In genomic region chr7:103379270-103379975, GRCh38 we compare ENCODE assay signal across 26 cellular contexts. TPM values are rescaled to one million over a fixed set of nuclear protein-coding genes. Genes with fewer than 3 reads are reported as not detected.
DNase-seq lines count a peak whose midpoint lies in the region; ATAC-seq and TF ChIP-seq lines count a peak whose summit lies in the region.
"Had no signal": no experiment of that assay in that cellular context is flagged by ENCODE, and none has a peak within 500 bp of the region (broad histone marks: within the 10 kb centered on the region; RNA-seq: fewer than 3 reads in every experiment).

No MANE protein-coding gene starts in this region.

- no peak overlapping the region for H3K14ac ChIP-seq in neuronal stem cell (ENCODE audit: low read length)

- no peak overlapping the region for H3K27ac ChIP-seq in HEK293 (ENCODE audit: extremely low read depth, low read depth, low read length)
- no peak overlapping the region for H3K27ac ChIP-seq in neuronal stem cell (replicated peaks; ENCODE audit: low read length)
- H3K27ac ChIP-seq: heart right ventricle, lower lobe of right lung, parathyroid adenoma, right atrium auricular region, spleen had no signal

- intact Hi-C loops in posterior cingulate gyrus (cut with DNase I): no loop called here

- CTCF ChIA-PET in HEK293 (lab: Yijun Ruan, JAX): no interaction called here

- H3K9me3 ChIP-seq in HEK293 (ENCODE audit: control insufficient read depth, insufficient read depth, low read depth, low read length): no peaks in the 10 kb centered on the region
- peaks cover 0 to 2% of the 10 kb centered on the region in 2 donors for H3K9me3 ChIP-seq in neuronal stem cell (replicated peaks in 1 of 2; ENCODE audit: control insufficient read depth in 2 of 2, insufficient read depth in 1 of 2, low read depth in 1 of 2, low read length in 2 of 2)
- H3K9me3 ChIP-seq: heart right ventricle, lower lobe of right lung, right atrium auricular region, spleen had no signal

- H3K27me3 ChIP-seq in neuronal stem cell (ENCODE audit: control insufficient read depth in 3 of 3, insufficient read depth in 3 of 3, low read depth in 1 of 3, low read length in 3 of 3): peaks cover 0 to 5% (median 0%) of the 10 kb centered on the region in 3 experiments
- H3K27me3 ChIP-seq: right atrium auricular region had no signal

- H2BK120ac ChIP-seq in neuronal stem cell (ENCODE audit: low read depth, low read length): no peak overlapping the region

- no peaks in the 10 kb centered on the region for H3K79me1 ChIP-seq in neuronal stem cell (ENCODE audit: low read depth, low read length)

- H3K18ac ChIP-seq in neuronal stem cell (ENCODE audit: low read length): no peak overlapping the region

- no peak overlapping the region for H3K9ac ChIP-seq in neuronal stem cell (ENCODE audit: low read depth, low read length, poor library complexity)
- H3K9ac ChIP-seq: parathyroid adenoma had no signal

- H3K4me3 ChIP-seq in HEK293 (ENCODE audit: low read depth, low read length): no peak overlapping the region
- H3K4me3 ChIP-seq in neuronal stem cell (ENCODE audit: low read length in 2 of 2): no peak overlapping the region
- H3K4me3 ChIP-seq: GM12878, heart right ventricle, lower lobe of right lung, right atrium auricular region, spleen had no signal

- no peak overlapping the region for H2BK12ac ChIP-seq in neuronal stem cell (ENCODE audit: low read length)

- TF ChIP-seq CTCF in HEK293 (tag by site-specific recombination; IDR thresholded peaks at IDR 0.05): no peak

- no peak overlapping the region for H2AK5ac ChIP-seq in neuronal stem cell (ENCODE audit: low read depth, low read length)

- peak; percentile 82 for DNase-seq in MV-4-11 (lab: John Stamatoyannopoulos, UW)
- peak; percentile 22 for DNase-seq in SW480 (ENCODE audit: low spot score)
- no peak for DNase-seq in neuronal stem cell (ENCODE audit: low spot score)
- no peak for DNase-seq in cerebellar cortex (ENCODE audit: low spot score)
- DNase-seq in posterior cingulate gyrus: no peak
- DNase-seq: activated CD8-positive, alpha-beta T cell treated with anti-CD3 and anti-CD28 coated beads for 36 hours; activated naive CD4-positive, alpha-beta T cell treated with anti-CD3 and anti-CD28 coated beads, Interleukin-2, amount 50 U/mL, for 16 hours; amygdala; CD4-positive, alpha-beta T cell; effector memory CD4-positive, alpha-beta T cell; erythroblast; heart right ventricle; kidney glomerular epithelial cell; lower lobe of right lung; NCI-H345; NCI-H774; PC-3; Right ventricle myocardium superior; spleen had no signal

- ATAC-seq in GM18861 (IDR thresholded peaks at IDR 0.05; ENCODE audit: unreplicated experiment): no peak
- ATAC-seq: activated CD8-positive, alpha-beta T cell treated with anti-CD3 and anti-CD28 coated beads for 36 hours; activated T-helper 17 cell treated with anti-CD3 and anti-CD28 coated beads, Interleukin-2, amount 50 U/mL, for 72 hours; GM12878; HCT116; heart right ventricle; lower lobe of right lung; PC-3 had no signal

- no peak overlapping the region for H4K8ac ChIP-seq in neuronal stem cell (ENCODE audit: low read depth, low read length)

- no peak overlapping the region for H2BK15ac ChIP-seq in neuronal stem cell (ENCODE audit: low read length)

- H3K4ac ChIP-seq in neuronal stem cell (ENCODE audit: low read length): no peak overlapping the region

- no peak overlapping the region for H3K23ac ChIP-seq in neuronal stem cell (ENCODE audit: low read depth, low read length, poor library complexity)

- H3K4me1 ChIP-seq in HEK293 (ENCODE audit: control insufficient read depth, insufficient read depth, low read length) (no peaks in the 10 kb centered on the region), neuronal stem cell (ENCODE audit: control insufficient read depth in 2 of 2, insufficient read depth in 1 of 2, low read depth in 1 of 2, low read length in 2 of 2) (no peaks in the 10 kb centered on the region)
- H3K4me1 ChIP-seq: lower lobe of right lung, parathyroid adenoma, right atrium auricular region, spleen had no signal

- no peak overlapping the region for H2BK5ac ChIP-seq in neuronal stem cell (ENCODE audit: low read length)

- no CpG with 5 or more reads among the region's 3 CpGs for WGBS in neuronal stem cell (ENCODE audit: extremely low coverage in 2 of 2, insufficient read length in 2 of 2, insufficient replicate concordance in 1 of 2), 2 donors

- H3K4me2 ChIP-seq in neuronal stem cell (ENCODE audit: insufficient read depth, low read length, poor library complexity, severe bottlenecking): no peak overlapping the region

- POLR2A ChIA-PET in HEK293 (lab: Yijun Ruan, JAX): interaction anchor here (1.3 kb wide), 1 partner anchor 72 kb away, joined by 3 read pairs; no protein-coding TSS in a partner anchor

- H4K91ac ChIP-seq in neuronal stem cell (ENCODE audit: low read depth, low read length, poor library complexity): no peak overlapping the region

- no peaks in the 10 kb centered on the region for H3K36me3 ChIP-seq in HEK293 (ENCODE audit: control insufficient read depth in 2 of 2, insufficient read depth in 1 of 2, low read length in 2 of 2)
- H3K36me3 ChIP-seq in neuronal stem cell (replicated peaks in 1 of 2; ENCODE audit: control insufficient read depth in 2 of 2, insufficient read depth in 2 of 2, low read length in 2 of 2): no peaks in the 10 kb centered on the region
- H3K36me3 ChIP-seq: heart right ventricle, lower lobe of right lung, right atrium auricular region, spleen had no signal

- H2AFZ ChIP-seq in neuronal stem cell (ENCODE audit: low read length): peak overlapping the region; percentile 43
- H2AFZ ChIP-seq: parathyroid adenoma had no signal

TF ChIP-seq in HEK293, 187 proteins besides CTCF, POLR2A, EP300 and RAD21:
- TF ChIP-seq ZNF362 (tag by site-specific recombination; IDR thresholded peaks at IDR 0.05) (peak; percentile 36; the same call in 1 of the 2 replicates), ZNF335 (tag by site-specific recombination; conservative IDR thresholded peaks at IDR 0.05) (peak; percentile 50), ELK4 (IDR thresholded peaks at IDR 0.05; ENCODE audit: borderline replicate concordance, low read depth, low read length) (no peak)

RNA-seq across cellular contexts. Expression of gene PSMC2, which starts 32.0 kb away (rescaled TPM):
- 97.7 TPM for polyA plus RNA-seq in neuronal stem cell (2013, experiment 1 of 2)
- 99.3 TPM for polyA plus RNA-seq in neuronal stem cell (2013, experiment 2 of 2)

RNA-seq across cellular contexts. Expression of gene DNAJC2, which starts 34.9 kb away (rescaled TPM):
- polyA plus RNA-seq in neuronal stem cell (2013, experiment 1 of 2): 39.0 TPM
- polyA plus RNA-seq in neuronal stem cell (2013, experiment 2 of 2): 41.5 TPM

Comparison
In these comparisons a context has a peak if more than half of its experiments do, and no peak if none do; other contexts are left out.
1. DNase-seq: peak in MV-4-11 (single experiment) and SW480 (single experiment); none in neuronal stem cell (single experiment), cerebellar cortex (single experiment) and posterior cingulate gyrus (0 of 10).